ENCODE assay signal across 7 cellular contexts in genomic region chr5:8253376-8253775, GRCh38.
"Had no signal": no experiment of that assay in that cellular context is flagged by ENCODE, and none has a peak within 500 bp of the region (broad histone marks: within the 10 kb centered on the region; RNA-seq: fewer than 3 reads in every experiment).

No MANE protein-coding gene starts in this region.

- H3K4me3 ChIP-seq: K562 had no signal

- H3K4me2 ChIP-seq: KMS-11 had no signal

- ATAC-seq: HepG2, K562 had no signal

- DNase-seq: IMR-90, KBM-7, KG1 had no signal

- H3K9ac ChIP-seq: KMS-11 had no signal

- H3K27ac ChIP-seq: HL-60, KMS-11 had no signal
